Comparison of ENCODE assay signal across 1 cellular context in the genomic region with DNA sequence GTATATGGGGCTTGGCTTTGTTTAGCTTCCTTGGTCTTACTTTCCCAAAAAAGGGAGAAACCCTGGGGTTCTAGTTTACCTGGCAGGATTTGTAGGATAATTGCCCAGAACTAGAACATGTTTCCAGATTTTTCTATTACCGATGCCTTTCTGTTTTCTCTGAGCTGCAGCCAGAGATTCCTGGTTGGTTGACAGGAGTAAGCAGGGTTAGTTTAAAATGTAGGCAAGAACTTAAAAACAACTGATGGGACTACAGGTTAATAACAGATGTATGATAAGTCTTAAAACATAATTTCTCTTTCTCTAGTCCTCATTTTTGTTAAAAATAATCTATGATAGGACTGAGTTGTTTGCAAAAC.
TF ChIP-seq lines count a peak whose summit lies in the region.

No MANE protein-coding gene starts in this region.

TF ChIP-seq in GM12878, 131 proteins besides CTCF, POLR2A, EP300 and RAD21:
- TF ChIP-seq PAX8 (IDR thresholded peaks at IDR 0.05), result no peak
- no peak for TF ChIP-seq STAT1 (conservative IDR thresholded peaks at IDR 0.05)
- TF ChIP-seq IRF4 (IDR thresholded peaks at IDR 0.05; ENCODE audit: low read depth, low read length), result no peak
- TF ChIP-seq WRNIP1 (IDR thresholded peaks at IDR 0.05; ENCODE audit: borderline replicate concordance, low read depth, low read length), result no peak
- no peak for TF ChIP-seq MYB (IDR thresholded peaks at IDR 0.05; ENCODE audit: borderline replicate concordance, low read depth, low read length)
- no peak for TF ChIP-seq ASH2L (IDR thresholded peaks at IDR 0.05; ENCODE audit: borderline replicate concordance, low read depth)
- no peak for TF ChIP-seq PRDM15 (CRISPR knock-in tag; IDR thresholded peaks at IDR 0.05)
- no peak for TF ChIP-seq RCOR1 (conservative IDR thresholded peaks at IDR 0.05; ENCODE audit: low read depth, low read length)
- TF ChIP-seq SMAD1 (IDR thresholded peaks at IDR 0.05; ENCODE audit: low read depth, partially characterized antibody), result no peak
- TF ChIP-seq EZH2 (IDR thresholded peaks at IDR 0.05; ENCODE audit: borderline replicate concordance, control insufficient read depth, low read depth, low read length), result no peak
- no peak for TF ChIP-seq KAT2A (conservative IDR thresholded peaks at IDR 0.05; ENCODE audit: control insufficient read depth, low read depth, low read length)
- TF ChIP-seq ZNF207 (IDR thresholded peaks at IDR 0.05; ENCODE audit: borderline replicate concordance), result no peak
- TF ChIP-seq ZZZ3 (IDR thresholded peaks at IDR 0.05; ENCODE audit: control insufficient read depth, insufficient read length, low read depth), result no peak
